14 cellular contexts compared by ENCODE assay signal in the genomic region with DNA sequence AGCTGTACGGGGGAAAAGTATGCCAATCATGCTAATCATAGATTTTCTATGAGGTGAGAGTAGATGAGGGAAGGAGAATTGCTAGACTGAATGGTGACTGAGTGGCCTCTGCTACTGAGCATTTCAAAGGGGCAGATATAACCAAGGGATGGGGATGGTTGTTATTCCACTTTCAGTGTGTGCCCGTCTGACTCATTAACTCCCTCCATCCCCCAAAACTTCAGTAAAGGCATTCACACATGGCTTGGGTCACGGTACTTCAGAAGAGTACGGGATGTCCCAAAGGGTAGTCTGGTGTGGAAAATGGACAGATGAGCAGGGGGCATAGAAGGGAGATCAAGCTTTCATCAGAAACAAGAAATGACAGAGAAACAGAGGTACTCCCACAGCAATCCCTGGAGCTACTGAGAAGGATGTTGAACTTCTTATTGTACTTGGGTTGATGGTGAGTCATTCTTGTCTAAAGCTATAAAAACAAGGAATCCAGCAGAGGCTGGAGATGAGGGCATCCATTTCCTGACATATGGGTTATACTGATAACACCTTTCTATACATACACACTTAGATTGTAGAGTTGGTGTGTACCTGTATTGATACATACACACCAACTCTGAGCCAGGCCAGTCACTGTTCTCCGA.
"Had no signal": no experiment of that assay in that cellular context is flagged by ENCODE, and none has a peak within 500 bp of the region (broad histone marks: within the 10 kb centered on the region; RNA-seq: fewer than 3 reads in every experiment).

No MANE protein-coding gene starts in this region.

- H3K4me1 ChIP-seq: gastroesophageal sphincter, suprapubic skin had no signal

- H3K4me3 Mint-ChIP-seq: activated CD4-positive, alpha-beta T cell treated with anti-CD3 and anti-CD28 coated beads, Interleukin-2, amount 10 ng/mL, durations not matched to agents 24 days and 14 days; activated CD8-positive, alpha-beta T cell treated with anti-CD3 and anti-CD28 coated beads for 36 hours had no signal

- DNase-seq: activated CD4-positive, alpha-beta T cell treated with anti-CD3 and anti-CD28 coated beads, Interleukin-2, amount 10 ng/mL, durations not matched to agents 24 days and 14 days; activated CD8-positive, alpha-beta T cell treated with anti-CD3 and anti-CD28 coated beads for 36 hours; activated effector memory CD4-positive, alpha-beta T cell treated with Interleukin-2 at 50 U/mL for 16 hours; activated naive CD4-positive, alpha-beta T cell treated with anti-CD3 and anti-CD28 coated beads, Interleukin-2, amount 50 U/mL, for 16 hours; activated T-cell treated with anti-CD3 and anti-CD28 coated beads, Interleukin-2, amount 50 U/mL, for 1 hour; heart left ventricle; left ventricle myocardium superior; occipital lobe; retina; stimulated activated naive CD8-positive, alpha-beta T cell treated with anti-CD3 and anti-CD28 coated beads, Interleukin-15, Interleukin-2, amounts not matched to agents 100 U/mL and 50 U/mL, for 24 hours; T1000 had no signal

- H3K27ac Mint-ChIP-seq: activated CD4-positive, alpha-beta T cell treated with anti-CD3 and anti-CD28 coated beads, Interleukin-2, amount 10 ng/mL, durations not matched to agents 24 days and 14 days; activated CD8-positive, alpha-beta T cell treated with anti-CD3 and anti-CD28 coated beads for 36 hours had no signal

- H3K36me3 ChIP-seq: cardiac muscle cell, gastroesophageal sphincter, heart left ventricle, suprapubic skin had no signal

- H3K4me3 ChIP-seq: cardiac muscle cell, gastroesophageal sphincter, heart left ventricle, suprapubic skin had no signal

- H3K9me3 Mint-ChIP-seq: activated CD4-positive, alpha-beta T cell treated with anti-CD3 and anti-CD28 coated beads, Interleukin-2, amount 10 ng/mL, durations not matched to agents 24 days and 14 days; activated CD8-positive, alpha-beta T cell treated with anti-CD3 and anti-CD28 coated beads for 36 hours had no signal

- H3K27ac ChIP-seq: cardiac muscle cell, gastroesophageal sphincter, heart left ventricle, suprapubic skin had no signal

- H3K27me3 ChIP-seq: cardiac muscle cell, suprapubic skin had no signal

- H3K9me3 ChIP-seq: suprapubic skin had no signal

- ATAC-seq: activated CD8-positive, alpha-beta T cell treated with anti-CD3 and anti-CD28 coated beads for 36 hours; gastroesophageal sphincter; heart left ventricle; left ventricle myocardium superior; stimulated activated naive CD8-positive, alpha-beta T cell treated with anti-CD3 and anti-CD28 coated beads, Interleukin-15, Interleukin-2, amounts not matched to agents 100 U/mL and 50 U/mL, for 24 hours had no signal
